ENCODE assay signal across 8 cellular contexts in the genomic region with DNA sequence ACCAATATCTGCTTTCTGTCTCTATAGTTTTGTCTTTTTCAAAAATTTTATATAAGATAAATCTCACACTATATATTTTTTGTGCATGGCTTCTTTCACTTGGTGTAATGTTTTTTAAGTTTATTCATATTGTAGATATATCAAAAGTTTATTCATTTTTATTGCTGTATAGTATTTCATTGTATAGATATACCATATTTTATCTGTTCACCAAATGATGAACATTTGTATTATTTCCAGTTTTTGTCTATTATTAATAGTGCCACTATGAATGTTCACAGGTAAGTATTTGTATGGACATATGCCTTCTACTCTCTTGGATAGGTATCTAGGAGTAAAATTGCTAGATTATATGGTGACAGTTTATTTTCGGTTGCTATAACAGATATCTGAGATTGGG.
"Had no signal": no experiment of that assay in that cellular context is flagged by ENCODE, and none has a peak within 500 bp of the region (broad histone marks: within the 10 kb centered on the region; RNA-seq: fewer than 3 reads in every experiment).

No MANE protein-coding gene starts in this region.

- H3K4me3 ChIP-seq: GM23338 had no signal

- H2AFZ ChIP-seq: GM23338 had no signal

- DNase-seq: H9, HCEC 1CT, IMR-90, KBM-7 had no signal

- FAIRE-seq: H1, H54, HTR-8/SVneo had no signal

- ATAC-seq: GM23338 had no signal

- H3K4me2 ChIP-seq: GM23338 had no signal
